21 cellular contexts compared by ENCODE assay signal in genomic region chr2:122168799-122169198, GRCh38.
DNase-seq lines count a peak whose midpoint lies in the region; ATAC-seq, FAIRE-seq and TF ChIP-seq lines count a peak whose summit lies in the region.
"Had no signal": no experiment of that assay in that cellular context is flagged by ENCODE, and none has a peak within 500 bp of the region (broad histone marks: within the 10 kb centered on the region; RNA-seq: fewer than 3 reads in every experiment).

No MANE protein-coding gene starts in this region.

- no peaks in the 10 kb centered on the region for H3K9me3 Mint-ChIP-seq in activated naive CD4-positive, alpha-beta T cell treated with anti-CD3 and anti-CD28 coated beads for 36 hours
- H3K9me3 Mint-ChIP-seq: activated T-cell treated with anti-CD3 and anti-CD28 coated beads, Interleukin-2, amount 50 U/mL, for 4 hours; CD4-positive, CD25-positive, alpha-beta regulatory T cell; naive thymus-derived CD8-positive, alpha-beta T cell had no signal

- H3K4me1 ChIP-seq in K562 (replicated peaks in 1 of 2; ENCODE audit: control insufficient read depth in 2 of 2, insufficient read depth in 2 of 2, low read length in 2 of 2): no peaks in the 10 kb centered on the region
- H3K4me1 ChIP-seq: left ventricle myocardium inferior had no signal

- no TSS peak for BruUV-seq in K562 (replicated peaks; lab: Mats Ljungman, UMichigan)

- FAIRE-seq in D721Med (lab: Jason Lieb, UNC): no peak
- FAIRE-seq in K562 (lab: Jason Lieb, UNC): no peak
- FAIRE-seq: RCC 7860 had no signal

- WGBS in K562 (ENCODE audit: insufficient coverage, low coverage, missing lambda C conversion rate): 0% methylated on average over 3 of the region's 3 CpGs

- POLR2A ChIA-PET in K562 (lab: Yijun Ruan, JAX): no interaction called here

- H3K9me1 ChIP-seq in K562 (ENCODE audit: control insufficient read depth, insufficient read depth, low read length): no peaks in the 10 kb centered on the region

- no peak overlapping the region for H3K27ac ChIP-seq in K562 (ENCODE audit: extremely low read depth, low read depth, low read length)
- H3K27ac ChIP-seq: epithelial cell of prostate, left ventricle myocardium inferior had no signal

- CTCF ChIA-PET in K562 (lab: Yijun Ruan, JAX; ENCODE audit: low intra/inter-chr PET ratio): no interaction called here
- CTCF ChIA-PET in activated naive CD4-positive, alpha-beta T cell treated with anti-CD3 and anti-CD28 coated beads for 36 hours (lab: Charles Lee): no interaction called here

- no peaks in the 10 kb centered on the region for H3K9me3 ChIP-seq in K562 (replicated peaks; ENCODE audit: control insufficient read depth, insufficient read depth, low read depth, low read length)
- H3K9me3 ChIP-seq: left ventricle myocardium inferior had no signal

- no peak for TF ChIP-seq POLR2A in K562 (conservative IDR thresholded peaks at IDR 0.05)

- ATAC-seq in K562: peak; percentile 74
- ATAC-seq in GM18868 (IDR thresholded peaks at IDR 0.05; ENCODE audit: unreplicated experiment): no peak
- ATAC-seq: activated CD4-positive, alpha-beta T cell treated with anti-CD3 and anti-CD28 coated beads for 36 hours; activated T-cell treated with anti-CD3 and anti-CD28 coated beads, Interleukin-2, amount 50 U/mL, for 4 hours; naive thymus-derived CD8-positive, alpha-beta T cell; sciatic nerve had no signal

- no peaks in the 10 kb centered on the region for H3K27me3 Mint-ChIP-seq in activated naive CD4-positive, alpha-beta T cell treated with anti-CD3 and anti-CD28 coated beads for 36 hours (ENCODE audit: low read depth)
- H3K27me3 Mint-ChIP-seq: activated CD4-positive, alpha-beta T cell treated with anti-CD3 and anti-CD28 coated beads for 36 hours; CD4-positive, CD25-positive, alpha-beta regulatory T cell had no signal

- H3K36me3 ChIP-seq in K562 (ENCODE audit: control insufficient read depth, insufficient read depth, low read length): no peaks in the 10 kb centered on the region
- no peaks in the 10 kb centered on the region for H3K36me3 ChIP-seq in kidney epithelial cell (ENCODE audit: control insufficient read depth, insufficient read depth, low read length)
- H3K36me3 ChIP-seq: left ventricle myocardium inferior had no signal

- no peaks in the 10 kb centered on the region for H3K36me3 Mint-ChIP-seq in activated naive CD4-positive, alpha-beta T cell treated with anti-CD3 and anti-CD28 coated beads for 36 hours (ENCODE audit: low read depth)
- H3K36me3 Mint-ChIP-seq: CD4-positive, CD25-positive, alpha-beta regulatory T cell; naive thymus-derived CD8-positive, alpha-beta T cell had no signal

- no peak overlapping the region for H3K27ac Mint-ChIP-seq in activated naive CD4-positive, alpha-beta T cell treated with anti-CD3 and anti-CD28 coated beads for 36 hours
- H3K27ac Mint-ChIP-seq: activated CD4-positive, alpha-beta T cell treated with anti-CD3 and anti-CD28 coated beads for 36 hours; CD4-positive, CD25-positive, alpha-beta regulatory T cell; naive thymus-derived CD8-positive, alpha-beta T cell had no signal

- no peak overlapping the region for H2AFZ ChIP-seq in K562 (ENCODE audit: low read depth, low read length)

- no peaks in the 10 kb centered on the region; a peak in 2 of 5 replicates for H3K27me3 ChIP-seq in K562 (ENCODE audit: control insufficient read depth in 2 of 2, insufficient read depth in 2 of 2, low read length in 2 of 2)
- no peaks in the 10 kb centered on the region for H3K27me3 ChIP-seq in kidney epithelial cell (ENCODE audit: control insufficient read depth, insufficient read depth, low read length)

- H3K4me3 ChIP-seq in K562 (no peak overlapping the region), kidney epithelial cell (ENCODE audit: low read depth, low read length) (no peak overlapping the region)
- H3K4me3 ChIP-seq: left ventricle myocardium inferior had no signal

- in situ Hi-C loops in GM13976 (cut with MboI; ENCODE audit: low sequenced_read_pairs, unreplicated experiment) (no loop called here), K562 (cut with MboI) (no loop called here)

- TF ChIP-seq CTCF in D721Med (IDR thresholded peaks at IDR 0.05; ENCODE audit: insufficient read depth, missing control alignments) (peak; percentile 29), GM13976 (IDR thresholded peaks at IDR 0.05; ENCODE audit: borderline replicate concordance, control extremely low read depth, extremely low read depth, insufficient read depth, missing control alignments) (peak; percentile 7), K562 (IDR thresholded peaks at IDR 0.05 in 2 of 3, conservative IDR thresholded peaks at IDR 0.05 in 1 of 3; ENCODE audit: insufficient read depth in 2 of 3, low read depth in 1 of 3, low read length in 3 of 3) (peak; percentile 18 to 25 (median 24); a peak in 2 of 6 replicates), kidney epithelial cell (IDR thresholded peaks at IDR 0.05; ENCODE audit: insufficient read depth, low read length, poor library complexity, severe bottlenecking) (peak; percentile 26)

- intact Hi-C loops in K562 (cut with micrococcal nuclease): no loop called here
- intact Hi-C loops in activated naive CD4-positive, alpha-beta T cell treated with anti-CD3 and anti-CD28 coated beads for 36 hours (cut with micrococcal nuclease): no loop called here

- DNase-seq in D721Med (ENCODE audit: insufficient read length, low spot score): no peak
- no peak for DNase-seq in GM13976 (ENCODE audit: low spot score)
- DNase-seq in K562 (ENCODE audit: extremely low read depth in 1 of 4, low spot score in 3 of 4): peak in 1 of 4 experiments; percentile 8
- DNase-seq in kidney epithelial cell (ENCODE audit: low read depth): no peak
- no peak for DNase-seq in activated naive CD4-positive, alpha-beta T cell treated with anti-CD3 and anti-CD28 coated beads for 36 hours
- DNase-seq in activated gamma-delta T cell treated with Interleukin-2 at 50 U/mL for 16 hours: no peak
- DNase-seq in activated CD4-positive, alpha-beta T cell treated with anti-CD3 and anti-CD28 coated beads for 48 hours: no peak
- DNase-seq: activated CD4-positive, alpha-beta T cell treated with anti-CD3 and anti-CD28 coated beads for 36 hours; activated T-cell treated with anti-CD3 and anti-CD28 coated beads, Interleukin-2, amount 50 U/mL, for 4 hours; CD4-positive, CD25-positive, alpha-beta regulatory T cell; head of caudate nucleus; IMR-90; left ventricle myocardium inferior; naive thymus-derived CD8-positive, alpha-beta T cell; NCI-H1436 treated with DMSO at 0.1 percent for 48 hours; NCI-H510A treated with DMSO at 0.1 percent for 48 hours; stimulated activated CD4-positive, alpha-beta T cell treated with anti-CD3 and anti-CD28 coated beads, Interleukin-4, amount 100 ng/mL, for 24 hours had no signal

- peak; percentile 8; a peak in 1 of 4 replicates for TF ChIP-seq RAD21 in K562 (CRISPR knock-in tag; conservative IDR thresholded peaks at IDR 0.05 in 1 of 2, IDR thresholded peaks at IDR 0.05 in 1 of 2)

- no peaks in the 10 kb centered on the region for H3K4me1 Mint-ChIP-seq in activated naive CD4-positive, alpha-beta T cell treated with anti-CD3 and anti-CD28 coated beads for 36 hours (ENCODE audit: low read depth)
- H3K4me1 Mint-ChIP-seq: activated CD4-positive, alpha-beta T cell treated with anti-CD3 and anti-CD28 coated beads for 36 hours; CD4-positive, CD25-positive, alpha-beta regulatory T cell; naive thymus-derived CD8-positive, alpha-beta T cell had no signal

- H3K79me2 ChIP-seq in K562 (ENCODE audit: control insufficient read depth, insufficient read depth, low read length): no peaks in the 10 kb centered on the region

- H3K4me2 ChIP-seq in K562 (ENCODE audit: insufficient read depth, low read length): no peak overlapping the region

- no peaks in the 10 kb centered on the region for H4K20me1 ChIP-seq in K562 (replicated peaks; ENCODE audit: control insufficient read depth, insufficient read depth, low read length)

- no peak overlapping the region for H3K4me3 Mint-ChIP-seq in activated naive CD4-positive, alpha-beta T cell treated with anti-CD3 and anti-CD28 coated beads for 36 hours
- H3K4me3 Mint-ChIP-seq: activated CD4-positive, alpha-beta T cell treated with anti-CD3 and anti-CD28 coated beads for 36 hours; activated T-cell treated with anti-CD3 and anti-CD28 coated beads, Interleukin-2, amount 50 U/mL, for 4 hours; CD4-positive, CD25-positive, alpha-beta regulatory T cell; naive thymus-derived CD8-positive, alpha-beta T cell had no signal

- H3K9ac ChIP-seq in K562 (ENCODE audit: insufficient read depth in 1 of 2, low read depth in 2 of 2, low read length in 2 of 2): no peak overlapping the region

- no peak for TF ChIP-seq EP300 in K562 (IDR thresholded peaks at IDR 0.05; ENCODE audit: low read length)

TF ChIP-seq in K562, 482 proteins besides CTCF, POLR2A, EP300 and RAD21 (continues in another document):
- no peak for TF ChIP-seq ZKSCAN8 (CRISPR knock-in tag; IDR thresholded peaks at IDR 0.05)
- no peak for TF ChIP-seq RBM39 (optimal IDR thresholded peaks at IDR 0.05; ENCODE audit: low read depth, low read length)
- no peak for TF ChIP-seq ZNF174 (CRISPR knock-in tag; IDR thresholded peaks at IDR 0.05)
- no peak for TF ChIP-seq LCOR (CRISPR knock-in tag; IDR thresholded peaks at IDR 0.05)
- TF ChIP-seq MCM5 (IDR thresholded peaks at IDR 0.05; ENCODE audit: low read depth): no peak
